37 cellular contexts compared by ENCODE assay signal in the genomic region with DNA sequence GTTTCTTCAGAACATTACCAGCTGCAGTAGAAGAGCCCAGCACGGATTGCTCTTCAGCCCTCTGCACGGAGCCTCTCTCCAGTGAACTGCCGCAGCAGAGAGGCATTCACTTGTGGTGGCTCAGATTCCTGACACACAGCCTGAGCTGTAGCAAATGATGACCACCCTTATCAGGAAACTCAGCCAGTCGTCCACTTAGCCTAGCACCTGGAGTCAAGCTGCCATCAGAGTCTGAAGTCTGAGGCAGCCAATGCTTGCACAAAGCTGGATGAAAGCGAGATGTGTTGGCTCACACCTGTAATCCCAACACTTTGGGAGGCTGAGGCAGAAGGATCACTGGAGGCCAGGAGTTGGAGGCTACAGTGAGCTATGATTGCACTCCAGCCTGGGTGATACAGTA. TPM values are rescaled to one million over a fixed set of nuclear protein-coding genes. Genes with fewer than 3 reads are reported as not detected.
"Had no signal": no experiment of that assay in that cellular context is flagged by ENCODE, and none has a peak within 500 bp of the region (broad histone marks: within the 10 kb centered on the region; RNA-seq: fewer than 3 reads in every experiment).

No MANE protein-coding gene starts in this region.

- H3K27ac Mint-ChIP-seq: mesothelial cell of epicardium, nephron, neural progenitor cell, progenitor cell of endocrine pancreas had no signal

- H3K9me3 Mint-ChIP-seq: mesothelial cell of epicardium, nephron, neural progenitor cell had no signal

- DNase-seq: dermis blood vessel endothelial cell; effector memory CD4-positive, alpha-beta T cell; foreskin keratinocyte; glutamatergic neuron; heart right ventricle; hippocampal formation; left cardiac atrium; left lung; mesenchymal stem cell; mucosa of descending colon; stimulated activated CD4-positive, alpha-beta T cell treated with anti-CD3 and anti-CD28 coated beads, Interleukin-12 subunit alpha, Interleukin-12 subunit beta, amount 100 ng/mL, for 4 hours; stimulated activated CD4-positive, alpha-beta T cell treated with anti-CD3 and anti-CD28 coated beads, Interleukin-1b, Interleukin-23, amount 100 ng/mL, for 48 hours; stimulated activated CD4-positive, alpha-beta T cell treated with anti-CD3 and anti-CD28 coated beads, Interleukin-4, amount 100 ng/mL, for 1 hour; stimulated activated CD8-positive, alpha-beta memory T cell treated with anti-CD3 and anti-CD28 coated beads, Interleukin-4, amount 100 ng/mL, for 48 hours; stimulated activated naive CD4-positive, alpha-beta T cell treated with Interleukin-2 at 50 U/mL for 16 hours; stomach; thyroid gland; trophoblast cell had no signal

- H3K4me1 Mint-ChIP-seq: mesothelial cell of epicardium, nephron had no signal

- H3K4me3 Mint-ChIP-seq: mesothelial cell of epicardium, nephron, neural progenitor cell had no signal

- ATAC-seq: foreskin keratinocyte, gastroesophageal sphincter, left cardiac atrium, left lung, mucosa of descending colon, sciatic nerve had no signal

- H3K27me3 Mint-ChIP-seq: progenitor cell of endocrine pancreas had no signal

RNA-seq across cellular contexts. Expression of gene SAG, which starts 11.7 kb away (rescaled TPM):
- total RNA-seq: dermis blood vessel endothelial cell, endothelial cell of umbilical vein, epithelial cell of proximal tubule, esophagus muscularis mucosa, fibroblast of lung, foreskin keratinocyte, heart right ventricle, kidney epithelial cell, left cardiac atrium, left lung, lower leg skin, lung microvascular endothelial cell, mesothelial cell of epicardium, osteoblast, progenitor cell of endocrine pancreas, sciatic nerve, smooth muscle cell, subcutaneous adipose tissue, temporal lobe, ureter, vagina had no signal
- polyA plus RNA-seq: endothelial cell of umbilical vein, fibroblast of lung, foreskin keratinocyte, heart right ventricle, smooth muscle cell, stomach had no signal
